Comparison of ENCODE assay signal across 8 cellular contexts in genomic region chr12:108731105-108731865, GRCh38. TPM values are rescaled to one million over a fixed set of nuclear protein-coding genes. Genes with fewer than 3 reads are reported as not detected.
A peak's percentile ranks its signal among the peaks of the same experiment; 100 is the strongest.
DNase-seq lines count a peak whose midpoint lies in the region; ATAC-seq lines count a peak whose summit lies in the region.

TSS of gene CORO1C (minus strand) at chr12:108731518. CDS start at chr12:108701318, 30,200 bp downstream.

- peak within 1 kb of the TSS; percentile 97 to 99 for H3K18ac ChIP-seq in mesenchymal stem cell (ENCODE audit: low read depth in 1 of 2, low read length in 2 of 2)

- peak; percentile 99 for DNase-seq in COLO668 (lab: John Stamatoyannopoulos, UW; ENCODE audit: unreplicated experiment)
- DNase-seq in HS-27A (ENCODE audit: low read depth), result peak; percentile 90
- DNase-seq in NK-92 treated with Interleukin-12 subunit alpha and Interleukin-12 subunit beta, amount 100 ng/mL, for 24 hours (lab: John Stamatoyannopoulos, UW), result peak; percentile 86
- DNase-seq in activated CD8-positive, alpha-beta memory T cell treated with anti-CD3 and anti-CD28 coated beads for 4 hours (ENCODE audit: low read depth in 2 of 2), result peak; percentile 87 to 88
- peak; percentile 97 to 98 (median 97) for DNase-seq in effector memory CD8-positive, alpha-beta T cell
- DNase-seq in mesenchymal stem cell, result peak; percentile 95
- peak; percentile 92 for DNase-seq in stimulated activated CD8-positive, alpha-beta memory T cell treated with anti-CD3 and anti-CD28 coated beads, Interleukin-12 subunit alpha, Interleukin-12 subunit beta, amount 100 ng/mL, for 4 hours (ENCODE audit: low read depth)

- peak within 1 kb of the TSS; percentile 95 for H4K91ac ChIP-seq in mesenchymal stem cell (ENCODE audit: low read length)

- peak within 1 kb of the TSS; percentile 92 for H2BK120ac ChIP-seq in mesenchymal stem cell (ENCODE audit: low read depth, low read length)

- peak within 1 kb of the TSS in 1 of 2 experiments; percentile 84 for H3K23ac ChIP-seq in mesenchymal stem cell (ENCODE audit: low read length in 2 of 2)

- H3K4me1 ChIP-seq in mesenchymal stem cell (ENCODE audit: control insufficient read depth, insufficient read depth, low read depth, low read length), result peaks cover 7% of the 10 kb centered on the region

- H3K36me3 ChIP-seq in mesenchymal stem cell (ENCODE audit: control insufficient read depth in 1 of 2, insufficient read depth in 2 of 2, low read depth in 1 of 2, low read length in 2 of 2), result peaks cover 0 to 3% of the 10 kb centered on the region in 2 experiments

- peaks cover 22% of the 10 kb centered on the region for H3K36me3 Mint-ChIP-seq in effector memory CD8-positive, alpha-beta T cell (ENCODE audit: insufficient read depth)

- peak within 1 kb of the TSS; percentile 86 for H2BK15ac ChIP-seq in mesenchymal stem cell (ENCODE audit: low read depth, poor library complexity, severe bottlenecking)

- peak within 1 kb of the TSS; percentile 70 for H3K4me2 ChIP-seq in mesenchymal stem cell (ENCODE audit: low read length, poor library complexity, severe bottlenecking)

- H2BK5ac ChIP-seq in mesenchymal stem cell (ENCODE audit: low read depth, low read length, poor library complexity, severe bottlenecking), result peak within 1 kb of the TSS; percentile 96

- no peaks in the 10 kb centered on the region for H3K9me3 Mint-ChIP-seq in effector memory CD8-positive, alpha-beta T cell

- H3K9me3 ChIP-seq in mesenchymal stem cell (ENCODE audit: control insufficient read depth, low read length), result no peaks in the 10 kb centered on the region

- H3K27ac Mint-ChIP-seq in effector memory CD8-positive, alpha-beta T cell, result peak within 1 kb of the TSS; percentile 95 to 98

- H3K27ac ChIP-seq in mesenchymal stem cell (ENCODE audit: low read length, poor library complexity, severe bottlenecking), result peak within 1 kb of the TSS; percentile 98

- H3K4ac ChIP-seq in mesenchymal stem cell (ENCODE audit: low read depth in 1 of 2, low read length in 2 of 2), result peak within 1 kb of the TSS; percentile 93 to 95

- H3K27me3 ChIP-seq in mesenchymal stem cell (ENCODE audit: control insufficient read depth in 1 of 2, insufficient read depth in 1 of 2, low read length in 2 of 2), result no peaks in the 10 kb centered on the region

- peak within 1 kb of the TSS; percentile 86 for H2AK5ac ChIP-seq in mesenchymal stem cell (ENCODE audit: low read length, severe bottlenecking)

- H2BK12ac ChIP-seq in mesenchymal stem cell (ENCODE audit: low read length in 2 of 2), result peak within 1 kb of the TSS; percentile 78 to 94

- H3K4me3 ChIP-seq in mesenchymal stem cell (ENCODE audit: insufficient read depth in 1 of 2, low read depth in 1 of 2, low read length in 2 of 2), result peak within 1 kb of the TSS; percentile 96 to 99

- peak; percentile 72 for ATAC-seq in GM19467 (IDR thresholded peaks at IDR 0.05; ENCODE audit: unreplicated experiment)
- ATAC-seq in effector memory CD8-positive, alpha-beta T cell (replicated peaks), result peak; percentile 78

- 1% methylated on average over 80 of the region's 85 CpGs for WGBS in mesenchymal stem cell

- H3K4me3 Mint-ChIP-seq in effector memory CD8-positive, alpha-beta T cell, result peak within 1 kb of the TSS; percentile 98 to 99

- peak within 1 kb of the TSS; percentile 90 for H4K8ac ChIP-seq in mesenchymal stem cell (ENCODE audit: low read length)

- H3K14ac ChIP-seq in mesenchymal stem cell (ENCODE audit: low read length in 2 of 2), result peak within 1 kb of the TSS; percentile 94 to 99

- peak within 1 kb of the TSS; percentile 98 for H3K9ac ChIP-seq in mesenchymal stem cell (ENCODE audit: low read length)

- no peaks in the 10 kb centered on the region for H3K79me1 ChIP-seq in mesenchymal stem cell (replicated peaks; ENCODE audit: low read length, poor library complexity, severe bottlenecking)

- peak within 1 kb of the TSS; percentile 78 for H2AFZ ChIP-seq in mesenchymal stem cell (ENCODE audit: low read depth, low read length)

- no peaks in the 10 kb centered on the region for H3K27me3 Mint-ChIP-seq in effector memory CD8-positive, alpha-beta T cell

- peaks cover 16 to 22% of the 10 kb centered on the region in 2 donors for H3K4me1 Mint-ChIP-seq in effector memory CD8-positive, alpha-beta T cell (ENCODE audit: low read depth in 2 of 2)

RNA-seq across cellular contexts. Expression of gene CORO1C, which starts in this region (rescaled TPM):
- 152 TPM for polyA plus RNA-seq in mesenchymal stem cell (2013, experiment 1 of 2)
- polyA plus RNA-seq in mesenchymal stem cell (2013, experiment 2 of 2), result 153 TPM

Comparison
In these comparisons a context has a peak if more than half of its experiments do, and no peak if none do; other contexts are left out.
1. Peak in every context shown above with its lines: DNase-seq, ATAC-seq, H3K4me3 ChIP-seq and H3K27ac ChIP-seq.